Comparison of ENCODE assay signal across 2 cellular contexts in the genomic region with DNA sequence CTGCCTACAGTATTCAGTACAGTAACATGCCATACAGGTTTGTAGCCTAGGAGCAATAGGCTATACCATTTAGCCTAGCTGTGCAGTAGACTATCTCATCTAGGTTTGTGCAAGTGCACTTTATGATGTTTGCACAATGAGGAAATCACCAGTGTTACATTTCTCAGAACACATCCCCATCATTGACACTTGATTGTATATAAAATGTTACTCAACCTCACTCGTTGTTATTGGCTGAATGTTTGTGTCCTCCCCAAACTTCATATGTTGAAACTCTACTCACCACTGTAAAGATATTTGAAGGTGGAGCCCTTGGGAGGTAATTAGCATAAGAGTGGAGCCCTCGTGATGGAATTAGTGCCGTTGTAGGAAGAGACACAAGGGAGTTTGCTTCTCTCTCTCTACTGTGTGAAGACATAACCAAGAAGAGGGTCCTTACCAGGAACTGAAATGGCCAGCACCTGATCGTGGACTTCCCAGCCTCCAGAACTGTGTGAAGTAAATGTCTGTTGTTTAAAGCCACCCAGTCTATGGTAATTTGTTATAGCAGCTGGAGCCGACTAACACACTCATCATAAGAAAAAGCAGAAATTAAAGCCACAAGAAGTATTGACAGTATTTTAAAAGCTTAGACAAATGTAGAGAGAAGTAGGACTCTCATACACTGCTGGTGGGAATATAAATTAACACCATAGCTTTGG.
TF ChIP-seq lines count a peak whose summit lies in the region.

No MANE protein-coding gene starts in this region.

TF ChIP-seq in H1, 55 proteins besides CTCF, POLR2A, EP300 and RAD21:
- no peak for TF ChIP-seq HDAC6 (IDR thresholded peaks at IDR 0.05; ENCODE audit: low read depth, low read length)
- no peak for TF ChIP-seq CTBP2 (IDR thresholded peaks at IDR 0.05; ENCODE audit: borderline replicate concordance, insufficient read depth, insufficient read length, low read length)
- no peak for TF ChIP-seq HDAC2 (IDR thresholded peaks at IDR 0.05; ENCODE audit: borderline replicate concordance in 1 of 2, low read depth in 2 of 2, low read length in 2 of 2)
- no peak for TF ChIP-seq SIRT6 (IDR thresholded peaks at IDR 0.05; ENCODE audit: low read length)
- TF ChIP-seq KDM5A (IDR thresholded peaks at IDR 0.05; ENCODE audit: low read length), result no peak
- TF ChIP-seq RNF2 (IDR thresholded peaks at IDR 0.05; ENCODE audit: borderline replicate concordance, low read depth, low read length, missing control alignments, poor library complexity, severe bottlenecking), result no peak

TF ChIP-seq in HEK293T, 16 proteins besides CTCF, POLR2A, EP300 and RAD21:
- TF ChIP-seq FOXK2 (IDR thresholded peaks at IDR 0.05) (no peak), BHLHE40 (IDR thresholded peaks at IDR 0.05; ENCODE audit: borderline replicate concordance) (no peak), SUZ12 (IDR thresholded peaks at IDR 0.05) (no peak), L3MBTL2 (conservative IDR thresholded peaks at IDR 0.05) (no peak), FOXM1 (IDR thresholded peaks at IDR 0.05; ENCODE audit: borderline replicate concordance) (no peak), TARDBP (IDR thresholded peaks at IDR 0.05) (no peak), LEF1 (IDR thresholded peaks at IDR 0.05; ENCODE audit: borderline replicate concordance) (no peak), CTBP1 (IDR thresholded peaks at IDR 0.05; ENCODE audit: borderline replicate concordance) (no peak), NFRKB (IDR thresholded peaks at IDR 0.05) (no peak), ARNT (IDR thresholded peaks at IDR 0.05) (no peak), ELF4 (IDR thresholded peaks at IDR 0.05) (no peak), HDGF (IDR thresholded peaks at IDR 0.05; ENCODE audit: borderline replicate concordance) (no peak), FOXA1 (IDR thresholded peaks at IDR 0.05) (no peak), ZNF384 (IDR thresholded peaks at IDR 0.05) (no peak), SP1 (IDR thresholded peaks at IDR 0.05) (no peak)
- TF ChIP-seq, protein P1, sequence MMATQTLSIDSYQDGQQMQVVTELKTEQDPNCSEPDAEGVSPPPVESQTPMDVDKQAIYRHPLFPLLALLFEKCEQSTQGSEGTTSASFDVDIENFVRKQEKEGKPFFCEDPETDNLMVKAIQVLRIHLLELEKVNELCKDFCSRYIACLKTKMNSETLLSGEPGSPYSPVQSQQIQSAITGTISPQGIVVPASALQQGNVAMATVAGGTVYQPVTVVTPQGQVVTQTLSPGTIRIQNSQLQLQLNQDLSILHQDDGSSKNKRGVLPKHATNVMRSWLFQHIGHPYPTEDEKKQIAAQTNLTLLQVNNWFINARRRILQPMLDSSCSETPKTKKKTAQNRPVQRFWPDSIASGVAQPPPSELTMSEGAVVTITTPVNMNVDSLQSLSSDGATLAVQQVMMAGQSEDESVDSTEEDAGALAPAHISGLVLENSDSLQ (IDR thresholded peaks at IDR 0.05), result no peak
TF ChIP-seq in HEK293T: peak in this region for 0.
